In the genomic region with DNA sequence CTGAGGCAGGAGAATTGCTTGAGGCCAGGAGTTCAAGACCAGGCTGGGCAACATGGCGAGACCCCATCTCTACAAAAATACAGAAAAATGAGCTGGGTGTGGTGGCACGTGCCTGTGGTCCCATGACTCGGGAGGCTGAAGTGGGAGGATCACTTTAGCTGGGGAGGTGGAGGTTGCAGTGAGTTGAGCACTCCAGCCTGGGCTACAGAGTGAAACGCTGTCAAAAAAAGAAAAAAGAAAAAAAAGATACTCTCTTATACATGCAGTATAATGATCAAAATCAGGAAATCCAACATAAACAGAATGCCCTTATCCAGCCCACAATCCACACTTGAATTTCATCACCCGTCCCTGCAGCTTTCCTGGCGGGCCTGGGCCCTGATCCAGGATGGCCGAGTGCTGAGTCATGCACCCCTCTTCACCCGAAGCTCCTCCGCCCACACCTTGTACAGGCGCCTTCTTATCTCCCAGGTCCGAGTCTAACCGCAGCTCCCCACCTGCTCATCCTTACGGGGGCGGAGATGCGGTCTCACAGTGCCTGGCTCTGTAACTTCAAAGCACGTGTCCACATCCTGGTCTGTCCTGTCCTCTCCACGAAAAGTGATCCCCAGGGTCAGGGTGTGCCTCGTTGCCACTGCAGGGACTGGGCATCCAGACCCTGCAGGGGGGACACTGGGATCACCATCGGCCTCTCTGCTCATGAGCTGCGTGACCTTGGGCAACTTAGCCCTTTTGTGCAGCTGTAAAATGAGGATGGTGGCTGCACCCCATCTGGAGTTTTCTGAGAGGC, we compare ENCODE assay signal across 8 cellular contexts.
DNase-seq lines count a peak whose midpoint lies in the region; ATAC-seq and TF ChIP-seq lines count a peak whose summit lies in the region.

No MANE protein-coding gene starts in this region.

- no peak for ATAC-seq in activated naive CD4-positive, alpha-beta T cell treated with anti-CD3 and anti-CD28 coated beads, Interleukin-2, amount 50 U/mL, for 72 hours
- no peak for ATAC-seq in CD4-positive, alpha-beta T cell (ENCODE audit: poor library complexity)

- H3K27me3 ChIP-seq in kidney epithelial cell (ENCODE audit: control insufficient read depth, insufficient read depth, low read length): no peaks in the 10 kb centered on the region
- no peaks in the 10 kb centered on the region for H3K27me3 ChIP-seq in uterus
- H3K27me3 ChIP-seq in CD4-positive, alpha-beta T cell (ENCODE audit: control insufficient read depth, insufficient read depth, low read length): no peaks in the 10 kb centered on the region

- H3K4me1 Mint-ChIP-seq in CD4-positive, alpha-beta T cell (ENCODE audit: low read depth): peaks cover 11% of the 10 kb centered on the region

- H3K9me3 ChIP-seq in uterus: no peaks in the 10 kb centered on the region
- no peaks in the 10 kb centered on the region for H3K9me3 ChIP-seq in CD4-positive, alpha-beta T cell (ENCODE audit: control insufficient read depth, low read length)

- no peak overlapping the region for H3K4me3 Mint-ChIP-seq in CD4-positive, alpha-beta T cell

- no peak for TF ChIP-seq POLR2A in uterus (IDR thresholded peaks at IDR 0.05)

- H3K27ac Mint-ChIP-seq in activated naive CD4-positive, alpha-beta T cell treated with anti-CD3 and anti-CD28 coated beads, Interleukin-2, amount 50 U/mL, for 72 hours: no peak overlapping the region
- H3K27ac Mint-ChIP-seq in CD4-positive, alpha-beta T cell: no peak overlapping the region

- no peaks in the 10 kb centered on the region for H3K27me3 Mint-ChIP-seq in CD4-positive, alpha-beta T cell

- TF ChIP-seq CTCF in kidney epithelial cell (IDR thresholded peaks at IDR 0.05; ENCODE audit: insufficient read depth, low read length, poor library complexity, severe bottlenecking): no peak
- TF ChIP-seq CTCF in uterus (IDR thresholded peaks at IDR 0.05): no peak
- no peak for TF ChIP-seq CTCF in CD4-positive, alpha-beta T cell (IDR thresholded peaks at IDR 0.05)

- H3K36me3 ChIP-seq in kidney epithelial cell (ENCODE audit: control insufficient read depth, insufficient read depth, low read length) (no peaks in the 10 kb centered on the region), uterus (no peaks in the 10 kb centered on the region)

- no peaks in the 10 kb centered on the region for H3K36me3 Mint-ChIP-seq in activated naive CD4-positive, alpha-beta T cell treated with anti-CD3 and anti-CD28 coated beads, Interleukin-2, amount 50 U/mL, for 72 hours
- H3K36me3 Mint-ChIP-seq in CD4-positive, alpha-beta T cell (ENCODE audit: low read depth): no peaks in the 10 kb centered on the region

- H3K9me3 Mint-ChIP-seq in activated naive CD4-positive, alpha-beta T cell treated with anti-CD3 and anti-CD28 coated beads, Interleukin-2, amount 50 U/mL, for 72 hours: no peaks in the 10 kb centered on the region
- no peaks in the 10 kb centered on the region for H3K9me3 Mint-ChIP-seq in CD4-positive, alpha-beta T cell

- H3K27ac ChIP-seq in uterus: peak overlapping the region; percentile 52 to 56
- no peak overlapping the region for H3K27ac ChIP-seq in CD4-positive, alpha-beta T cell (ENCODE audit: low read depth, low read length)

- CTCF ChIA-PET in CD4-positive, alpha-beta T cell (lab: Charles Lee): no interaction called here

- H3K4me3 ChIP-seq in kidney epithelial cell (ENCODE audit: low read depth, low read length): no peak overlapping the region
- H3K4me3 ChIP-seq in uterus: no peak overlapping the region

- peaks cover 0 to 8% of the 10 kb centered on the region in 2 donors for H3K4me1 ChIP-seq in uterus

- peak; percentile 7 for DNase-seq in activated naive CD4-positive, alpha-beta T cell treated with Interleukin-2 at 50 U/mL for 16 hours
- DNase-seq in activated naive CD4-positive, alpha-beta T cell treated with anti-CD3 and anti-CD28 coated beads, Interleukin-2, amount 50 U/mL, for 72 hours (ENCODE audit: low spot score in 2 of 2): no peak
- peak; percentile 65 for DNase-seq in amniotic stem cell (lab: John Stamatoyannopoulos, UW)
- peak; percentile 81 for DNase-seq in kidney epithelial cell (ENCODE audit: low read depth)
- DNase-seq in uterus: peak; percentile 87 to 88
- no peak for DNase-seq in Ammon's horn (ENCODE audit: low spot score)
- no peak for DNase-seq in midbrain (lab: John Stamatoyannopoulos, UW)
- DNase-seq in CD4-positive, alpha-beta T cell: no peak

- intact Hi-C loops in uterus (cut with DNase I; ENCODE audit: low total_unique reads): no loop called here
- intact Hi-C loops in CD4-positive, alpha-beta T cell (cut with DNase I, micrococcal nuclease): no loop called here

- POLR2A ChIA-PET in CD4-positive, alpha-beta T cell (lab: Charles Lee): no interaction called here

Comparison
In these comparisons a context has a peak if more than half of its experiments do, and no peak if none do; other contexts are left out.
1. DNase-seq: peak in activated naive CD4-positive, alpha-beta T cell treated with Interleukin-2 at 50 U/mL for 16 hours (single experiment), amniotic stem cell (single experiment), kidney epithelial cell (single experiment) and uterus (2 of 2); none in activated naive CD4-positive, alpha-beta T cell treated with anti-CD3 and anti-CD28 coated beads, Interleukin-2, amount 50 U/mL, for 72 hours (0 of 2), Ammon's horn (single experiment), midbrain (single experiment) and CD4-positive, alpha-beta T cell (0 of 10).